Comparison of ENCODE assay signal across 27 cellular contexts in genomic region chr11:126725043-126725442, GRCh38.
"Had no signal": no experiment of that assay in that cellular context is flagged by ENCODE, and none has a peak within 500 bp of the region (broad histone marks: within the 10 kb centered on the region; RNA-seq: fewer than 3 reads in every experiment).

No MANE protein-coding gene starts in this region.

- H3K27me3 ChIP-seq: left lung, ovary, sigmoid colon, tibial nerve, uterus had no signal

- DNase-seq: hypothalamus; immature natural killer cell; kidney; left colon; left lung; mesendoderm; naive B cell; natural killer cell; nephron progenitor cell; ovary; retina; right cardiac atrium; sigmoid colon; spleen; stimulated activated CD4-positive, alpha-beta T cell treated with anti-CD3 and anti-CD28 coated beads, Interleukin-4, amount 100 ng/mL, for 24 hours; stimulated activated naive CD4-positive, alpha-beta T cell treated with Interleukin-2 at 50 U/mL for 16 hours; stimulated activated naive CD8-positive, alpha-beta T cell treated with anti-CD3 and anti-CD28 coated beads, Interleukin-15, amount 100 ng/mL, for 72 hours; substantia nigra; uterus had no signal

- H3K27me3 Mint-ChIP-seq: stimulated activated naive CD8-positive, alpha-beta T cell treated with anti-CD3 and anti-CD28 coated beads, Interleukin-15, amount 100 ng/mL, for 72 hours had no signal

- FAIRE-seq: islet of Langerhans, kidney, small intestine had no signal

- H3K36me3 Mint-ChIP-seq: immature natural killer cell; mesothelial cell of epicardium; naive B cell; natural killer cell; stimulated activated effector memory CD8-positive, alpha-beta T cell treated with anti-CD3 and anti-CD28 coated beads, Interleukin-12 subunit alpha, Interleukin-12 subunit beta, amount 100 ng/mL, for 72 hours; type B pancreatic cell had no signal

- H3K27ac Mint-ChIP-seq: immature natural killer cell; mesothelial cell of epicardium; naive B cell; natural killer cell; nephron progenitor cell; stimulated activated effector memory CD8-positive, alpha-beta T cell treated with anti-CD3 and anti-CD28 coated beads, Interleukin-12 subunit alpha, Interleukin-12 subunit beta, amount 100 ng/mL, for 72 hours; stimulated activated naive CD8-positive, alpha-beta T cell treated with anti-CD3 and anti-CD28 coated beads, Interleukin-15, amount 100 ng/mL, for 72 hours; type B pancreatic cell had no signal

- H3K4me1 Mint-ChIP-seq: immature natural killer cell; naive B cell; natural killer cell; stimulated activated naive CD8-positive, alpha-beta T cell treated with anti-CD3 and anti-CD28 coated beads, Interleukin-15, amount 100 ng/mL, for 72 hours had no signal

- ATAC-seq: left colon; left lung; natural killer cell; right cardiac atrium; stimulated activated effector memory CD8-positive, alpha-beta T cell treated with anti-CD3 and anti-CD28 coated beads, Interleukin-12 subunit alpha, Interleukin-12 subunit beta, amount 100 ng/mL, for 72 hours; stimulated activated naive CD8-positive, alpha-beta T cell treated with anti-CD3 and anti-CD28 coated beads, Interleukin-15, amount 100 ng/mL, for 72 hours had no signal

- H3K36me3 ChIP-seq: left lung, ovary, prostate gland, sigmoid colon, spleen, tibial nerve, uterus had no signal

- H3K27ac ChIP-seq: left lung, ovary, prostate gland, sigmoid colon, spleen, tibial nerve, uterus had no signal

- H3K9me3 ChIP-seq: left lung, ovary, prostate gland, sigmoid colon, spleen, tibial nerve, uterus had no signal

- H3K4me3 Mint-ChIP-seq: immature natural killer cell; mesothelial cell of epicardium; naive B cell; natural killer cell; nephron progenitor cell; stimulated activated effector memory CD8-positive, alpha-beta T cell treated with anti-CD3 and anti-CD28 coated beads, Interleukin-12 subunit alpha, Interleukin-12 subunit beta, amount 100 ng/mL, for 72 hours; stimulated activated naive CD8-positive, alpha-beta T cell treated with anti-CD3 and anti-CD28 coated beads, Interleukin-15, amount 100 ng/mL, for 72 hours; type B pancreatic cell had no signal

- H3K4me3 ChIP-seq: left lung, lung, ovary, prostate gland, sigmoid colon, spleen, tibial nerve, uterus had no signal

- H3K4me1 ChIP-seq: left lung, prostate gland, sigmoid colon, tibial nerve, uterus had no signal

- H3K9me3 Mint-ChIP-seq: immature natural killer cell; natural killer cell; nephron progenitor cell; stimulated activated naive CD8-positive, alpha-beta T cell treated with anti-CD3 and anti-CD28 coated beads, Interleukin-15, amount 100 ng/mL, for 72 hours; type B pancreatic cell had no signal
